ENCODE assay signal across 2 cellular contexts in the genomic region with DNA sequence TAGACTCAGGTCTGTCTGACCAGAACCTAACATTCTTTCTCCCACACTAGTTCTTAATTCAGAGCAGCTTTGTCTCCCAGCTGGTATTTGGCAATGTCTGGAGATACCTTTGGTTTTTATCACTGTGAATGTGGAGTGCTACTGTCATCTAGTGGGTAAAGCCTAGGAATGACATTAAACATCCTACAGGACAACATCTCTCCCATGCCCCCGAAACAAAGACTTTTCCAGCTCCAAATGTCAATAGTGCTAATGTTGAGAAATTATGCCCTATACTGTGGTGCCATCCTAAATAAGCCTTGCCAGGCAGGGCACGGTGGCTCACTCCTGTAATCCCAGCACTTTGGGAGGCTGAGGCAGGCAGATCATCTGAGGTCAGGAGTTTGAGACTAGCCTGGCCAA.
TF ChIP-seq lines count a peak whose summit lies in the region.

No MANE protein-coding gene starts in this region.

TF ChIP-seq in K562, 482 proteins besides CTCF, POLR2A, EP300 and RAD21:
- TF ChIP-seq, protein P1, sequence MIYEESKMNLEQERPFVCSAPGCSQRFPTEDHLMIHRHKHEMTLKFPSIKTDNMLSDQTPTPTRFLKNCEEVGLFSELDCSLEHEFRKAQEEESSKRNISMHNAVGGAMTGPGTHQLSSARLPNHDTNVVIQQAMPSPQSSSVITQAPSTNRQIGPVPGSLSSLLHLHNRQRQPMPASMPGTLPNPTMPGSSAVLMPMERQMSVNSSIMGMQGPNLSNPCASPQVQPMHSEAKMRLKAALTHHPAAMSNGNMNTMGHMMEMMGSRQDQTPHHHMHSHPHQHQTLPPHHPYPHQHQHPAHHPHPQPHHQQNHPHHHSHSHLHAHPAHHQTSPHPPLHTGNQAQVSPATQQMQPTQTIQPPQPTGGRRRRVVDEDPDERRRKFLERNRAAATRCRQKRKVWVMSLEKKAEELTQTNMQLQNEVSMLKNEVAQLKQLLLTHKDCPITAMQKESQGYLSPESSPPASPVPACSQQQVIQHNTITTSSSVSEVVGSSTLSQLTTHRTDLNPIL (CRISPR knock-in tag; IDR thresholded peaks at IDR 0.05) = no peak
- no peak for TF ChIP-seq CEBPG (CRISPR knock-in tag; IDR thresholded peaks at IDR 0.05)
- TF ChIP-seq CEBPG (tag; conservative IDR thresholded peaks at IDR 0.05 in 1 of 2, IDR thresholded peaks at IDR 0.05 in 1 of 2) = peak in 1 of 2 experiments; percentile 23; a peak in 1 of 4 replicates
- TF ChIP-seq SMC3 (conservative IDR thresholded peaks at IDR 0.05; ENCODE audit: insufficient read depth, low read depth, low read length) = 0 out of 2 replicates have a peak, but pooled peaks have one; percentile 24
- peak; percentile 47; the same call in 1 of the 2 replicates for TF ChIP-seq CEBPB (tag; IDR thresholded peaks at IDR 0.05)

TF ChIP-seq in liver, 16 proteins besides CTCF, POLR2A, EP300 and RAD21:
- TF ChIP-seq TAF1 (conservative IDR thresholded peaks at IDR 0.05) (no peak), SP1 (IDR thresholded peaks at IDR 0.05) (peak; percentile 51), HNF4G (IDR thresholded peaks at IDR 0.05) (no peak), NR2F2 (IDR thresholded peaks at IDR 0.05) (no peak), RXRA (IDR thresholded peaks at IDR 0.05) (peak; percentile 35 to 57), HNF4A (conservative IDR thresholded peaks at IDR 0.05) (peak in 1 of 2 donors; percentile 40), JUND (IDR thresholded peaks at IDR 0.05) (peak in 1 of 2 donors; percentile 22), YY1 (IDR thresholded peaks at IDR 0.05) (peak; percentile 37), EGR1 (IDR thresholded peaks at IDR 0.05; ENCODE audit: low read depth in 2 of 2) (no peak), FOXA1 (IDR thresholded peaks at IDR 0.05) (peak; percentile 39), FOXA2 (IDR thresholded peaks at IDR 0.05) (peak; percentile 64)
- TF ChIP-seq, protein P2, sequence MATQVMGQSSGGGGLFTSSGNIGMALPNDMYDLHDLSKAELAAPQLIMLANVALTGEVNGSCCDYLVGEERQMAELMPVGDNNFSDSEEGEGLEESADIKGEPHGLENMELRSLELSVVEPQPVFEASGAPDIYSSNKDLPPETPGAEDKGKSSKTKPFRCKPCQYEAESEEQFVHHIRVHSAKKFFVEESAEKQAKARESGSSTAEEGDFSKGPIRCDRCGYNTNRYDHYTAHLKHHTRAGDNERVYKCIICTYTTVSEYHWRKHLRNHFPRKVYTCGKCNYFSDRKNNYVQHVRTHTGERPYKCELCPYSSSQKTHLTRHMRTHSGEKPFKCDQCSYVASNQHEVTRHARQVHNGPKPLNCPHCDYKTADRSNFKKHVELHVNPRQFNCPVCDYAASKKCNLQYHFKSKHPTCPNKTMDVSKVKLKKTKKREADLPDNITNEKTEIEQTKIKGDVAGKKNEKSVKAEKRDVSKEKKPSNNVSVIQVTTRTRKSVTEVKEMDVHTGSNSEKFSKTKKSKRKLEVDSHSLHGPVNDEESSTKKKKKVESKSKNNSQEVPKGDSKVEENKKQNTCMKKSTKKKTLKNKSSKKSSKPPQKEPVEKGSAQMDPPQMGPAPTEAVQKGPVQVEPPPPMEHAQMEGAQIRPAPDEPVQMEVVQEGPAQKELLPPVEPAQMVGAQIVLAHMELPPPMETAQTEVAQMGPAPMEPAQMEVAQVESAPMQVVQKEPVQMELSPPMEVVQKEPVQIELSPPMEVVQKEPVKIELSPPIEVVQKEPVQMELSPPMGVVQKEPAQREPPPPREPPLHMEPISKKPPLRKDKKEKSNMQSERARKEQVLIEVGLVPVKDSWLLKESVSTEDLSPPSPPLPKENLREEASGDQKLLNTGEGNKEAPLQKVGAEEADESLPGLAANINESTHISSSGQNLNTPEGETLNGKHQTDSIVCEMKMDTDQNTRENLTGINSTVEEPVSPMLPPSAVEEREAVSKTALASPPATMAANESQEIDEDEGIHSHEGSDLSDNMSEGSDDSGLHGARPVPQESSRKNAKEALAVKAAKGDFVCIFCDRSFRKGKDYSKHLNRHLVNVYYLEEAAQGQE (IDR thresholded peaks at IDR 0.05) = peak; percentile 35
- TF ChIP-seq, protein P3, sequence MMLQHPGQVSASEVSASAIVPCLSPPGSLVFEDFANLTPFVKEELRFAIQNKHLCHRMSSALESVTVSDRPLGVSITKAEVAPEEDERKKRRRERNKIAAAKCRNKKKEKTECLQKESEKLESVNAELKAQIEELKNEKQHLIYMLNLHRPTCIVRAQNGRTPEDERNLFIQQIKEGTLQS (IDR thresholded peaks at IDR 0.05) = no peak
